8 cellular contexts compared by ENCODE assay signal in genomic region chr6:36838896-36839818, GRCh38. TPM values are rescaled to one million over a fixed set of nuclear protein-coding genes. Genes with fewer than 3 reads are reported as not detected.
DNase-seq lines count a peak whose midpoint lies in the region; ATAC-seq and TF ChIP-seq lines count a peak whose summit lies in the region.

Gene CPNE5 (minus strand): TSS chr6:36839444. CDS start chr6:36839377, 67 bp downstream.

- H3K9me3 Mint-ChIP-seq in osteocyte (ENCODE audit: unreplicated experiment) = no peaks in the 10 kb centered on the region

- ATAC-seq in RWPE2 (ENCODE audit: low read depth) = peak; percentile 30; the same call in 1 of the 3 replicates
- no peak for ATAC-seq in HG03095 (IDR thresholded peaks at IDR 0.05; ENCODE audit: unreplicated experiment)

- peaks cover 8% of the 10 kb centered on the region for H3K4me1 Mint-ChIP-seq in osteocyte (ENCODE audit: unreplicated experiment)

- CTCF ChIA-PET in GM10248 (lab: Yijun Ruan, JAX) = no interaction called here

- in situ Hi-C loops in G401 (cut with HindIII; ENCODE audit: low sequenced_read_pairs) = no loop called here

- no peaks in the 10 kb centered on the region for H3K36me3 ChIP-seq in RWPE2 (ENCODE audit: low read depth)
- no peaks in the 10 kb centered on the region for H3K36me3 ChIP-seq in esophagus (ENCODE audit: control insufficient read depth in 2 of 2, insufficient read depth in 2 of 2, low read length in 1 of 2)

- H3K27me3 ChIP-seq in RWPE2 (ENCODE audit: insufficient read depth, poor library complexity, severe bottlenecking) (peaks cover 22% of the 10 kb centered on the region), esophagus (ENCODE audit: control insufficient read depth in 1 of 2, insufficient read depth in 2 of 2, low read length in 2 of 2) (no peaks in the 10 kb centered on the region)

- 15% methylated on average over 53 to 63 of the region's 63 CpGs for WGBS in esophagus, 2 donors

- H3K4me1 ChIP-seq in RWPE2 (ENCODE audit: insufficient read depth, poor library complexity, severe bottlenecking) = no peaks in the 10 kb centered on the region
- peaks cover 8 to 14% of the 10 kb centered on the region in 2 donors for H3K4me1 ChIP-seq in esophagus (ENCODE audit: control insufficient read depth in 2 of 2, insufficient read depth in 2 of 2, low read length in 1 of 2)

- H3K27ac Mint-ChIP-seq in osteocyte (ENCODE audit: unreplicated experiment) = no peak within 1 kb of the TSS

- H3K27me3 Mint-ChIP-seq in osteocyte (ENCODE audit: unreplicated experiment) = peaks cover 39% of the 10 kb centered on the region

- H3K36me3 Mint-ChIP-seq in osteocyte (ENCODE audit: unreplicated experiment) = no peaks in the 10 kb centered on the region

- H3K4me3 ChIP-seq in RWPE2 (ENCODE audit: severe bottlenecking) (peak within 1 kb of the TSS; percentile 39), esophagus (ENCODE audit: low read depth in 1 of 2, low read length in 2 of 2) (peak within 1 kb of the TSS; percentile 24 to 45)

- no peak for DNase-seq in G401 (ENCODE audit: low spot score)
- no peak for DNase-seq in RWPE2 (ENCODE audit: low spot score)
- DNase-seq in osteocyte (ENCODE audit: extremely low spot score, unreplicated experiment) = no peak
- DNase-seq in middle frontal gyrus (ENCODE audit: extremely low spot score, low spot score) = no peak
- DNase-seq in SKM-1 treated with dmso at 0.1 percent for 144 hours (lab: John Stamatoyannopoulos, UW; ENCODE audit: unreplicated experiment) = no peak
- DNase-seq in GM10248 (ENCODE audit: extremely low spot score) = no peak

- no peak within 1 kb of the TSS for H3K27ac ChIP-seq in RWPE2 (ENCODE audit: poor library complexity, severe bottlenecking)
- H3K27ac ChIP-seq in esophagus (ENCODE audit: low read depth in 2 of 2, low read length in 1 of 2) = no peak within 1 kb of the TSS

- peak within 1 kb of the TSS; percentile 69 for H3K4me3 Mint-ChIP-seq in osteocyte (ENCODE audit: unreplicated experiment)

- POLR2A ChIA-PET in GM10248 (lab: Yijun Ruan, JAX) = no interaction called here

- TF ChIP-seq CTCF in RWPE2 (IDR thresholded peaks at IDR 0.05; ENCODE audit: poor library complexity, severe bottlenecking) (no peak), osteocyte (IDR thresholded peaks at IDR 0.05) (no peak), GM10248 (IDR thresholded peaks at IDR 0.05; ENCODE audit: control extremely low read depth, extremely low read depth, low read depth, missing control alignments) (no peak)

- H3K9me3 ChIP-seq in RWPE2 (ENCODE audit: severe bottlenecking) = no peaks in the 10 kb centered on the region
- H3K9me3 ChIP-seq in esophagus (ENCODE audit: control insufficient read depth in 2 of 2, insufficient read depth in 1 of 2, low read depth in 1 of 2, low read length in 1 of 2) = no peaks in the 10 kb centered on the region

RNA-seq across cellular contexts. Expression of gene CPNE5, which starts in this region (rescaled TPM):
- 28.1 and 37.6 TPM in 2 replicates for total RNA-seq in G401 (2014; rRNA removed; shearing (Covaris generic))
- under 1 TPM; 0.73 to 0.81 TPM for polyA plus RNA-seq in esophagus
- not detected in 2 replicates for total RNA-seq in osteocyte

Comparison
In these comparisons a context has a peak if more than half of its experiments do, and no peak if none do; other contexts are left out.
1. RNA of gene CPNE5 (total RNA-seq): 28.1 to 37.6 TPM in G401; not detected in osteocyte; every median in the first group is over 10 times any median in the second.